8 cellular contexts compared by ENCODE assay signal in genomic region chr4:103098746-103099421, GRCh38. TPM values are rescaled to one million over a fixed set of nuclear protein-coding genes. Genes with fewer than 3 reads are reported as not detected.
DNase-seq lines count a peak whose midpoint lies in the region; ATAC-seq and TF ChIP-seq lines count a peak whose summit lies in the region.

No MANE protein-coding gene starts in this region.

- H3K4me3 ChIP-seq in HUES64 (ENCODE audit: low read length) (peak overlapping the region; percentile 73), astrocyte of the spinal cord (ENCODE audit: low read depth, low read length) (peak overlapping the region; percentile 59), stomach (peak overlapping the region; percentile 41 to 50 (median 44))

- H3K27ac ChIP-seq in HUES64 (ENCODE audit: low read depth, low read length) (no peak overlapping the region), stomach (peak overlapping the region in 4 of 5 donors; percentile 63 to 80 (median 78))

- H3K9me3 ChIP-seq in HUES64 (ENCODE audit: insufficient read depth, low read depth, low read length): no peaks in the 10 kb centered on the region
- H3K9me3 ChIP-seq in stomach: no peaks in the 10 kb centered on the region

- TF ChIP-seq POLR2A in stomach (IDR thresholded peaks at IDR 0.05): no peak

- H3K36me3 ChIP-seq in HUES64 (ENCODE audit: insufficient read depth, low read length): peaks cover 4% of the 10 kb centered on the region; the same call in 1 of the 2 replicates
- peaks cover 0 to 5% (median 3%) of the 10 kb centered on the region in 4 donors for H3K36me3 ChIP-seq in stomach

- no peak for TF ChIP-seq EP300 in stomach (IDR thresholded peaks at IDR 0.05)

- 60% methylated on average over 4 of the region's 4 CpGs for WGBS in HUES64
- WGBS in stomach, 5 donors: 9 to 13% (median 13%) methylated on average over 4 of the region's 4 CpGs

- H3K27me3 ChIP-seq in HUES64 (ENCODE audit: insufficient read depth, low read length) (no peaks in the 10 kb centered on the region), stomach (no peaks in the 10 kb centered on the region)

- ATAC-seq in HG03097 (IDR thresholded peaks at IDR 0.05; ENCODE audit: low FRiP score, unreplicated experiment): no peak

- in situ Hi-C loops in astrocyte of the spinal cord (cut with HindIII; ENCODE audit: low sequenced_read_pairs): no loop called here

- H3K9ac ChIP-seq in HUES64 (ENCODE audit: low read depth, low read length): peak overlapping the region; percentile 84

- intact Hi-C loops in stomach (cut with DNase I; ENCODE audit: low total_unique reads): loop anchor here (10.0 kb wide), 1 partner anchor 654 kb away; no protein-coding TSS in a partner anchor

- TF ChIP-seq CTCF in astrocyte of the spinal cord (IDR thresholded peaks at IDR 0.05; ENCODE audit: low read depth, low read length): no peak
- no peak for TF ChIP-seq CTCF in stomach (IDR thresholded peaks at IDR 0.05)

- no peak for DNase-seq in astrocyte of the spinal cord (ENCODE audit: low read depth, low spot score)
- peak; percentile 40 for DNase-seq in kidney glomerular epithelial cell (lab: John Stamatoyannopoulos, UW)
- no peak for DNase-seq in stomach
- no peak for DNase-seq in NCI-H446 treated with DMSO at 0.1 percent for 48 hours (lab: John Stamatoyannopoulos, UW)
- no peak for DNase-seq in occipital lobe (lab: John Stamatoyannopoulos, UW)
- DNase-seq in NCI-H146 (lab: John Stamatoyannopoulos, UW): no peak

- peaks cover 8% of the 10 kb centered on the region; the same call in 1 of the 2 replicates for H3K4me1 ChIP-seq in HUES64 (ENCODE audit: insufficient read depth, low read length)
- H3K4me1 ChIP-seq in stomach: peaks cover 18 to 41% (median 32%) of the 10 kb centered on the region in 4 donors

RNA-seq across cellular contexts. Expression of gene BDH2, which starts 0.8 kb away (rescaled TPM):
- polyA plus RNA-seq in HUES64 (2013, experiment 1 of 2): 49.0 TPM
- 46.6 TPM for polyA plus RNA-seq in HUES64 (2013, experiment 2 of 2)
- total RNA-seq in stomach (10 to 100 TPM in 4 of 5 donors, 1 to 10 TPM in 1; 3.5 to 74.7 (median 41.4) TPM), occipital lobe (8.4 TPM)
- 10 to 100 TPM; 45.9 to 65.4 (median 60.2) TPM for polyA plus RNA-seq in stomach

RNA-seq across cellular contexts. Expression of gene SLC9B2, which starts 22.3 kb away (rescaled TPM):
- 3.5 TPM for polyA plus RNA-seq in HUES64 (2013, experiment 1 of 2)
- 6.4 TPM for polyA plus RNA-seq in HUES64 (2013, experiment 2 of 2)
- total RNA-seq in stomach (10 to 100 TPM in 2 of 5 donors, 1 to 10 TPM in 3; 1.7 to 26.3 (median 8.0) TPM), occipital lobe (112 TPM)
- 10 to 100 TPM in 2 of 3 donors, 1 to 10 TPM in 1; 3.5 to 13.0 (median 12.1) TPM for polyA plus RNA-seq in stomach
